In genomic region chr10:125122566-125122965, GRCh38 we compare ENCODE assay signal across 25 cellular contexts. TPM values are rescaled to one million over a fixed set of nuclear protein-coding genes. Genes with fewer than 3 reads are reported as not detected.
DNase-seq lines count a peak whose midpoint lies in the region; ATAC-seq and TF ChIP-seq lines count a peak whose summit lies in the region.
"Had no signal": no experiment of that assay in that cellular context is flagged by ENCODE, and none has a peak within 500 bp of the region (broad histone marks: within the 10 kb centered on the region; RNA-seq: fewer than 3 reads in every experiment).

No MANE protein-coding gene starts in this region.

- no peaks in the 10 kb centered on the region for H3K27me3 Mint-ChIP-seq in osteocyte (ENCODE audit: unreplicated experiment)
- H3K27me3 Mint-ChIP-seq: activated T-cell treated with anti-CD3 and anti-CD28 coated beads, Interleukin-2, amount 50 U/mL, for 24 hours had no signal

- no peaks in the 10 kb centered on the region for H3K9me3 Mint-ChIP-seq in osteocyte (ENCODE audit: unreplicated experiment)
- H3K9me3 Mint-ChIP-seq: activated naive CD4-positive, alpha-beta T cell treated with anti-CD3 and anti-CD28 coated beads, Interleukin-2, amount 10 ng/mL, durations not matched to agents 7 days and 5 days; activated T-cell treated with anti-CD3 and anti-CD28 coated beads, Interleukin-2, amount 50 U/mL, for 24 hours; H9 had no signal

- H3K27me3 ChIP-seq in RWPE2 (ENCODE audit: insufficient read depth, poor library complexity, severe bottlenecking) (no peaks in the 10 kb centered on the region), esophagus squamous epithelium (no peaks in the 10 kb centered on the region), transverse colon (no peaks in the 10 kb centered on the region)
- H3K27me3 ChIP-seq: pancreas, right lobe of liver had no signal

- peak overlapping the region; percentile 94 for H3K27ac Mint-ChIP-seq in osteocyte (ENCODE audit: unreplicated experiment)
- H3K27ac Mint-ChIP-seq: activated naive CD4-positive, alpha-beta T cell treated with anti-CD3 and anti-CD28 coated beads, Interleukin-2, amount 10 ng/mL, durations not matched to agents 7 days and 5 days; activated T-cell treated with anti-CD3 and anti-CD28 coated beads, Interleukin-2, amount 50 U/mL, for 24 hours; naive thymus-derived CD4-positive, alpha-beta T cell had no signal

- ATAC-seq in RWPE2 (ENCODE audit: low read depth) (no peak), HG03108 (IDR thresholded peaks at IDR 0.05; ENCODE audit: unreplicated experiment) (no peak)
- ATAC-seq: naive thymus-derived CD4-positive, alpha-beta T cell; right lobe of liver had no signal

- peaks cover 67% of the 10 kb centered on the region for H3K4me1 ChIP-seq in RWPE2 (ENCODE audit: insufficient read depth, poor library complexity, severe bottlenecking)
- peaks cover 27 to 99% (median 51%) of the 10 kb centered on the region in 3 donors for H3K4me1 ChIP-seq in esophagus squamous epithelium
- H3K4me1 ChIP-seq in transverse colon = peaks cover 43 to 77% (median 55%) of the 10 kb centered on the region in 4 donors
- H3K4me1 ChIP-seq: right lobe of liver had no signal

- H3K9me3 ChIP-seq in RWPE2 (ENCODE audit: severe bottlenecking) = no peaks in the 10 kb centered on the region
- no peaks in the 10 kb centered on the region for H3K9me3 ChIP-seq in esophagus squamous epithelium
- H3K9me3 ChIP-seq in transverse colon = no peaks in the 10 kb centered on the region
- H3K9me3 ChIP-seq: pancreas, right lobe of liver had no signal

- DNase-seq in RWPE2 (ENCODE audit: low spot score) = no peak
- no peak for DNase-seq in esophagus squamous epithelium (lab: John Stamatoyannopoulos, UW)
- no peak for DNase-seq in osteocyte (ENCODE audit: extremely low spot score, unreplicated experiment)
- DNase-seq in transverse colon = no peak
- no peak for DNase-seq in medulla oblongata (ENCODE audit: extremely low spot score)
- DNase-seq in CD1c-positive myeloid dendritic cell (ENCODE audit: extremely low spot score) = no peak
- DNase-seq: activated CD8-positive, alpha-beta memory T cell treated with anti-CD3 and anti-CD28 coated beads for 24 hours; activated naive CD4-positive, alpha-beta T cell treated with anti-CD3 and anti-CD28 coated beads, Interleukin-2, amount 10 ng/mL, durations not matched to agents 7 days and 5 days; activated T-cell treated with anti-CD3 and anti-CD28 coated beads, Interleukin-2, amount 50 U/mL, for 24 hours; DMS79 treated with DMSO at 0.1 percent for 48 hours; H9; kidney; naive thymus-derived CD4-positive, alpha-beta T cell; NCI-H187; NCI-H2227 treated with DMSO at 0.1 percent for 48 hours; NCI-H82; OCI-M1; pancreas; SIG-M5; stimulated activated CD4-positive, alpha-beta T cell treated with anti-CD3 and anti-CD28 coated beads, Interleukin-15, amount 100 ng/mL, for 24 hours; stimulated activated CD8-positive, alpha-beta memory T cell treated with anti-CD3 and anti-CD28 coated beads, Interleukin-4, amount 100 ng/mL, for 48 hours; substantia nigra; T-helper 1 cell had no signal

- peaks cover 85% of the 10 kb centered on the region for H3K4me1 Mint-ChIP-seq in osteocyte (ENCODE audit: unreplicated experiment)
- H3K4me1 Mint-ChIP-seq: activated naive CD4-positive, alpha-beta T cell treated with anti-CD3 and anti-CD28 coated beads, Interleukin-2, amount 10 ng/mL, durations not matched to agents 7 days and 5 days had no signal

- no peak overlapping the region for H3K4me3 ChIP-seq in RWPE2 (ENCODE audit: severe bottlenecking)
- no peak overlapping the region for H3K4me3 ChIP-seq in esophagus squamous epithelium
- no peak overlapping the region for H3K4me3 ChIP-seq in transverse colon
- H3K4me3 ChIP-seq: pancreas, right lobe of liver had no signal

- H3K36me3 ChIP-seq in RWPE2 (ENCODE audit: low read depth) (peaks cover 60% of the 10 kb centered on the region), esophagus squamous epithelium (peaks cover 0 to 3% (median 0%) of the 10 kb centered on the region in 3 donors), transverse colon (no peaks in the 10 kb centered on the region)
- H3K36me3 ChIP-seq: pancreas, right lobe of liver had no signal

- in situ Hi-C loops in transverse colon (cut with MboI; ENCODE audit: low pct_ligation_motif_present in 1 of 4, low pct_unique_long_range_greater_than_20kb in 1 of 4, low sequenced_read_pairs in 3 of 4) = no loop called here

- 90 to 93% methylated on average over 7 to 8 of the region's 8 CpGs for WGBS in esophagus squamous epithelium, 2 donors
- WGBS in transverse colon (ENCODE audit: low coverage in 1 of 2), 2 donors = 86 to 92% methylated on average over 5 to 8 of the region's 8 CpGs

- intact Hi-C loops in esophagus squamous epithelium (cut with DNase I) (no loop called here), transverse colon (cut with DNase I; ENCODE audit: low total_unique reads) (no loop called here)

- H3K4me3 Mint-ChIP-seq in osteocyte (ENCODE audit: unreplicated experiment) = no peak overlapping the region
- H3K4me3 Mint-ChIP-seq: activated naive CD4-positive, alpha-beta T cell treated with anti-CD3 and anti-CD28 coated beads, Interleukin-2, amount 10 ng/mL, durations not matched to agents 7 days and 5 days; activated T-cell treated with anti-CD3 and anti-CD28 coated beads, Interleukin-2, amount 50 U/mL, for 24 hours; H9; naive thymus-derived CD4-positive, alpha-beta T cell had no signal

- H3K36me3 Mint-ChIP-seq in osteocyte (ENCODE audit: unreplicated experiment) = peaks cover 19% of the 10 kb centered on the region
- H3K36me3 Mint-ChIP-seq: activated naive CD4-positive, alpha-beta T cell treated with anti-CD3 and anti-CD28 coated beads, Interleukin-2, amount 10 ng/mL, durations not matched to agents 7 days and 5 days; naive thymus-derived CD4-positive, alpha-beta T cell had no signal

- TF ChIP-seq POLR2A in esophagus squamous epithelium (IDR thresholded peaks at IDR 0.05) (no peak), transverse colon (IDR thresholded peaks at IDR 0.05) (no peak)

- H3K27ac ChIP-seq in RWPE2 (ENCODE audit: poor library complexity, severe bottlenecking) = peak overlapping the region; percentile 94
- peak overlapping the region; percentile 78 to 88 (median 84) for H3K27ac ChIP-seq in esophagus squamous epithelium
- peak overlapping the region; percentile 85 to 90 (median 88) for H3K27ac ChIP-seq in transverse colon

- no peak for TF ChIP-seq EP300 in transverse colon (IDR thresholded peaks at IDR 0.05; ENCODE audit: low read depth)

- no peak for TF ChIP-seq CTCF in RWPE2 (IDR thresholded peaks at IDR 0.05; ENCODE audit: poor library complexity, severe bottlenecking)
- no peak for TF ChIP-seq CTCF in esophagus squamous epithelium (IDR thresholded peaks at IDR 0.05)
- no peak for TF ChIP-seq CTCF in osteocyte (IDR thresholded peaks at IDR 0.05)
- TF ChIP-seq CTCF in transverse colon (IDR thresholded peaks at IDR 0.05) = no peak

RNA-seq across cellular contexts. Expression of gene CTBP2, which starts 37.8 kb away (rescaled TPM):
- total RNA-seq in esophagus squamous epithelium (10 to 100 TPM; 41.8 to 55.9 (median 47.1) TPM), osteocyte (125 and 127 TPM in 2 replicates), transverse colon (100 to 1,000 TPM in 1 of 4 donors, 10 to 100 TPM in 3; 71.9 to 247 (median 98.4) TPM)
